In the genomic region with DNA sequence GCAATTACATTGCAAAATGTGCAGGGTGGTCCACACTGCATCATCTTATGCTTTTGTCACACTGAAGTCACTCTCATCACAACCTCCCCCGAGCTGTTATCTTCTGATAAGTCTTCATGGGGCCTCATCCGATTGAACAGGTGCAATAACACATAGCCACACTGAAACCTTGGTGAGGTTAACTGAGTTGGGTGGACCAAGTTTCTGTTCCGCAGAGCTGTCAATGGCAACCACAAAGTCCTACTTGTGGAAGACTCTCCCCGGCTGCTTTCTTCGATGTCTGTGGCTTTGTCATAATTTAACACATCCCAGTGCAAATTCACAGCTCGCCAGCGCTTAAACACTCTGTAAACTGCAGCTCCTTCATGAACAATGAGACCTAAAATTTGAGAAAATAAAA, we compare ENCODE assay signal across 22 cellular contexts.
"Had no signal": no experiment of that assay in that cellular context is flagged by ENCODE, and none has a peak within 500 bp of the region (broad histone marks: within the 10 kb centered on the region; RNA-seq: fewer than 3 reads in every experiment).

No MANE protein-coding gene starts in this region.

- H3K36me3 ChIP-seq: gastroesophageal sphincter, neutrophil, pancreas, right atrium auricular region, tibial artery had no signal

- DNase-seq: activated CD4-positive, alpha-beta memory T cell treated with anti-CD3 and anti-CD28 coated beads, Interleukin-2, amount 10 ng/mL, durations not matched to agents 7 days and 5 days; activated CD4-positive, alpha-beta T cell treated with anti-CD3 and anti-CD28 coated beads, Interleukin-2, amount 10 ng/mL, durations not matched to agents 24 days and 14 days; activated effector memory CD4-positive, alpha-beta T cell treated with anti-CD3 and anti-CD28 coated beads, Interleukin-2, amount 50 U/mL, for 16 hours; activated naive CD4-positive, alpha-beta T cell treated with anti-CD3 and anti-CD28 coated beads, Interleukin-2, amount 10 ng/mL, durations not matched to agents 7 days and 5 days; amygdala; cerebellar nuclear complex; cortex of kidney; hypothalamus; islet precursor cell; left cardiac atrium; pancreas; psoas muscle; stimulated activated CD4-positive, alpha-beta T cell treated with anti-CD3 and anti-CD28 coated beads, Interleukin-4, amount 100 ng/mL, for 4 hours; T1000; tibial artery had no signal

- H3K36me3 Mint-ChIP-seq: activated naive CD4-positive, alpha-beta T cell treated with anti-CD3 and anti-CD28 coated beads, Interleukin-2, amount 10 ng/mL, durations not matched to agents 7 days and 5 days; natural killer cell treated with Interleukin-12 subunit alpha and Interleukin-12 subunit beta and Interleukin-15 and Interleukin-18, amount 100 ng/mL, for 72 hours had no signal

- H3K27ac Mint-ChIP-seq: activated CD4-positive, alpha-beta memory T cell treated with anti-CD3 and anti-CD28 coated beads, Interleukin-2, amount 10 ng/mL, durations not matched to agents 7 days and 5 days; activated CD4-positive, alpha-beta T cell treated with anti-CD3 and anti-CD28 coated beads, Interleukin-2, amount 10 ng/mL, durations not matched to agents 24 days and 14 days; activated naive CD4-positive, alpha-beta T cell treated with anti-CD3 and anti-CD28 coated beads, Interleukin-2, amount 10 ng/mL, durations not matched to agents 7 days and 5 days; natural killer cell treated with Interleukin-12 subunit alpha and Interleukin-12 subunit beta and Interleukin-15 and Interleukin-18, amount 100 ng/mL, for 72 hours; stimulated activated naive CD8-positive, alpha-beta T cell treated with anti-CD3 and anti-CD28 coated beads, Interleukin-15, Interleukin-2, amounts not matched to agents 100 ng/mL and 50 ng/mL, for 24 hours had no signal

- H3K4me1 Mint-ChIP-seq: activated CD4-positive, alpha-beta memory T cell treated with anti-CD3 and anti-CD28 coated beads, Interleukin-2, amount 10 ng/mL, durations not matched to agents 7 days and 5 days; activated CD4-positive, alpha-beta T cell treated with anti-CD3 and anti-CD28 coated beads, Interleukin-2, amount 10 ng/mL, durations not matched to agents 24 days and 14 days; activated naive CD4-positive, alpha-beta T cell treated with anti-CD3 and anti-CD28 coated beads, Interleukin-2, amount 10 ng/mL, durations not matched to agents 7 days and 5 days had no signal

- H3K4me3 ChIP-seq: gastroesophageal sphincter, pancreas, psoas muscle, right atrium auricular region, tibial artery had no signal

- H3K9me3 ChIP-seq: gastroesophageal sphincter, neutrophil, pancreas, psoas muscle, right atrium auricular region, tibial artery had no signal

- H3K4me3 Mint-ChIP-seq: activated CD4-positive, alpha-beta memory T cell treated with anti-CD3 and anti-CD28 coated beads, Interleukin-2, amount 10 ng/mL, durations not matched to agents 7 days and 5 days; activated CD4-positive, alpha-beta T cell treated with anti-CD3 and anti-CD28 coated beads, Interleukin-2, amount 10 ng/mL, durations not matched to agents 24 days and 14 days; activated naive CD4-positive, alpha-beta T cell treated with anti-CD3 and anti-CD28 coated beads, Interleukin-2, amount 10 ng/mL, durations not matched to agents 7 days and 5 days; natural killer cell treated with Interleukin-12 subunit alpha and Interleukin-12 subunit beta and Interleukin-15 and Interleukin-18, amount 100 ng/mL, for 72 hours; stimulated activated naive CD8-positive, alpha-beta T cell treated with anti-CD3 and anti-CD28 coated beads, Interleukin-15, Interleukin-2, amounts not matched to agents 100 ng/mL and 50 ng/mL, for 24 hours had no signal

- FAIRE-seq: pancreas, urothelium cell line had no signal

- H3K27me3 ChIP-seq: neutrophil, pancreas, right atrium auricular region, tibial artery had no signal

- H3K4me1 ChIP-seq: gastroesophageal sphincter, pancreas, psoas muscle, right atrium auricular region, tibial artery had no signal

- ATAC-seq: gastroesophageal sphincter; left cardiac atrium; natural killer cell treated with Interleukin-12 subunit alpha and Interleukin-12 subunit beta and Interleukin-15 and Interleukin-18, amount 100 ng/mL, for 72 hours; pancreas; psoas muscle had no signal

- H3K27me3 Mint-ChIP-seq: activated CD4-positive, alpha-beta memory T cell treated with anti-CD3 and anti-CD28 coated beads, Interleukin-2, amount 10 ng/mL, durations not matched to agents 7 days and 5 days; activated CD4-positive, alpha-beta T cell treated with anti-CD3 and anti-CD28 coated beads, Interleukin-2, amount 10 ng/mL, durations not matched to agents 24 days and 14 days; activated naive CD4-positive, alpha-beta T cell treated with anti-CD3 and anti-CD28 coated beads, Interleukin-2, amount 10 ng/mL, durations not matched to agents 7 days and 5 days; natural killer cell treated with Interleukin-12 subunit alpha and Interleukin-12 subunit beta and Interleukin-15 and Interleukin-18, amount 100 ng/mL, for 72 hours; stimulated activated naive CD8-positive, alpha-beta T cell treated with anti-CD3 and anti-CD28 coated beads, Interleukin-15, Interleukin-2, amounts not matched to agents 100 ng/mL and 50 ng/mL, for 24 hours had no signal

- H3K27ac ChIP-seq: epithelial cell of prostate, gastroesophageal sphincter, neutrophil, pancreas, psoas muscle, right atrium auricular region, tibial artery had no signal
